ENCODE assay signal across 8 cellular contexts in genomic region chr4:153084939-153085630, GRCh38.
DNase-seq lines count a peak whose midpoint lies in the region; ATAC-seq, FAIRE-seq and TF ChIP-seq lines count a peak whose summit lies in the region.

No MANE protein-coding gene starts in this region.

- no peaks in the 10 kb centered on the region for H3K36me3 ChIP-seq in breast epithelium
- no peaks in the 10 kb centered on the region for H3K36me3 ChIP-seq in keratinocyte (ENCODE audit: control insufficient read depth in 2 of 2, extremely low read depth in 1 of 2, insufficient read depth in 2 of 2, low read length in 2 of 2)

- TF ChIP-seq POLR2A in breast epithelium (IDR thresholded peaks at IDR 0.05) = no peak

- H3K27ac ChIP-seq in breast epithelium (no peak overlapping the region), keratinocyte (ENCODE audit: control insufficient read depth, insufficient read depth, low read length) (no peak overlapping the region)

- dilution Hi-C loops in keratinocyte (cut with MboI; ENCODE audit: extremely low pct_ligation_motif_present, low sequenced_read_pairs) = no loop called here

- H3K4me1 ChIP-seq in breast epithelium (no peaks in the 10 kb centered on the region), keratinocyte (ENCODE audit: control insufficient read depth, extremely low read depth, insufficient read depth, low read length) (peaks cover 15% of the 10 kb centered on the region)

- no peaks in the 10 kb centered on the region for H4K20me1 ChIP-seq in keratinocyte (ENCODE audit: control insufficient read depth, extremely low read depth, insufficient read depth, low read length)

- POLR2A ChIA-PET in HEK293T (lab: Yijun Ruan, JAX) = interaction anchor here (1.0 kb wide), 1 partner anchor 28 kb away, joined by 3 read pairs; no protein-coding TSS in a partner anchor

- TF ChIP-seq CTCF in GM12872 (IDR thresholded peaks at IDR 0.05; ENCODE audit: insufficient read depth, low read depth, low read length) (peak; percentile 99), breast epithelium (IDR thresholded peaks at IDR 0.05) (peak; percentile 89 to 94 (median 92)), keratinocyte (optimal IDR thresholded peaks at IDR 0.05 in 1 of 3, IDR thresholded peaks at IDR 0.05 in 1 of 3, conservative IDR thresholded peaks at IDR 0.05 in 1 of 3; ENCODE audit: extremely low read depth in 1 of 3, insufficient read depth in 2 of 3, low read length in 3 of 3) (peak; percentile 84 to 98 (median 92))

- H2AFZ ChIP-seq in keratinocyte (ENCODE audit: control insufficient read depth, low read length) = peak overlapping the region; percentile 56

- H3K9me1 ChIP-seq in keratinocyte (ENCODE audit: control insufficient read depth, extremely low read depth, insufficient read depth, low read length) = no peaks in the 10 kb centered on the region

- peak; percentile 60 for FAIRE-seq in keratinocyte (lab: Jason Lieb, UNC)

- H3K27me3 ChIP-seq in breast epithelium (no peaks in the 10 kb centered on the region), keratinocyte (ENCODE audit: control insufficient read depth, extremely low read depth, insufficient read depth, low read length) (no peaks in the 10 kb centered on the region)

- no peak overlapping the region for H3K9ac ChIP-seq in keratinocyte (ENCODE audit: control insufficient read depth, extremely low read depth, insufficient read depth, low read length)

- H3K4me3 ChIP-seq in breast epithelium (no peak overlapping the region), keratinocyte (ENCODE audit: control insufficient read depth in 2 of 3, extremely low read depth in 1 of 3, insufficient read depth in 2 of 3, low read depth in 1 of 3, low read length in 3 of 3) (no peak overlapping the region)

- CTCF ChIA-PET in HEK293T (lab: Yijun Ruan, JAX) = interaction anchor here (0.6 to 3.3 kb wide), 9 partner anchors 9 to 927 kb away, joined by 3 to 24 read pairs (median 4); no protein-coding TSS in a partner anchor

- H3K9me3 ChIP-seq in breast epithelium (no peaks in the 10 kb centered on the region), keratinocyte (ENCODE audit: control insufficient read depth, low read depth, low read length) (no peaks in the 10 kb centered on the region)

- peak overlapping the region; percentile 22 for H3K4me2 ChIP-seq in keratinocyte (ENCODE audit: control insufficient read depth, extremely low read depth, insufficient read depth, low read depth, low read length)

- no peaks in the 10 kb centered on the region for H3K79me2 ChIP-seq in keratinocyte (ENCODE audit: control insufficient read depth, insufficient read depth, low read length)

- no peak for ATAC-seq in GM19023 (IDR thresholded peaks at IDR 0.05; ENCODE audit: unreplicated experiment)

- DNase-seq in HEK293T (ENCODE audit: extremely low spot score) (peak; percentile 79), NCI-H146 treated with DMSO at 0.1 percent for 48 hours (lab: John Stamatoyannopoulos, UW; ENCODE audit: unreplicated experiment) (peak; percentile 7), breast epithelium (ENCODE audit: low spot score in 2 of 2) (peak; percentile 62 to 83), keratinocyte (ENCODE audit: low read depth, low spot score) (peak; percentile 13)
- peak; percentile 66 for DNase-seq in activated CD4-positive, CD25-positive, alpha-beta regulatory T cell treated with anti-CD3 and anti-CD28 coated beads, Interleukin-2, amount 50 U/mL, for 16 hours (ENCODE audit: low read depth, low spot score)
- peak; percentile 83 to 84 for DNase-seq in stimulated activated CD4-positive, alpha-beta T cell treated with anti-CD3 and anti-CD28 coated beads, Interleukin-1b, Interleukin-23, amount 100 ng/mL, for 4 hours (ENCODE audit: low read depth in 2 of 2)

- intact Hi-C loops in breast epithelium (cut with DNase I; ENCODE audit: low total_unique reads) = loop anchor here (10.0 kb wide), 1 partner anchor 230 kb away; no protein-coding TSS in a partner anchor

TF ChIP-seq in HEK293T, 16 proteins besides CTCF, POLR2A, EP300 and RAD21:
- TF ChIP-seq FOXK2 (IDR thresholded peaks at IDR 0.05) = no peak
- TF ChIP-seq FOXM1 (IDR thresholded peaks at IDR 0.05; ENCODE audit: borderline replicate concordance) = no peak
- TF ChIP-seq ARNT (IDR thresholded peaks at IDR 0.05) = no peak
- TF ChIP-seq SP1 (IDR thresholded peaks at IDR 0.05) = no peak
- no peak for TF ChIP-seq ELF4 (IDR thresholded peaks at IDR 0.05)
- no peak for TF ChIP-seq NFRKB (IDR thresholded peaks at IDR 0.05)

Comparison
In these comparisons a context has a peak if more than half of its experiments do, and no peak if none do; other contexts are left out.
1. DNase-seq: peak in every context shown above with its lines; median percentile 84 in stimulated activated CD4-positive, alpha-beta T cell treated with anti-CD3 and anti-CD28 coated beads, Interleukin-1b, Interleukin-23, amount 100 ng/mL, for 4 hours; 79 in HEK293T; 72 in breast epithelium; 66 in activated CD4-positive, CD25-positive, alpha-beta regulatory T cell treated with anti-CD3 and anti-CD28 coated beads, Interleukin-2, amount 50 U/mL, for 16 hours; 13 in keratinocyte; 7 in NCI-H146 treated with DMSO at 0.1 percent for 48 hours.